ENCODE assay signal across 13 cellular contexts in genomic region chr1:113396585-113396984, GRCh38. TPM values are rescaled to one million over a fixed set of nuclear protein-coding genes. Genes with fewer than 3 reads are reported as not detected.
A peak's percentile ranks its signal among the peaks of the same experiment; 100 is the strongest.
DNase-seq lines count a peak whose midpoint lies in the region; ATAC-seq and TF ChIP-seq lines count a peak whose summit lies in the region.
"Had no signal": no experiment of that assay in that cellular context is flagged by ENCODE, and none has a peak within 500 bp of the region (broad histone marks: within the 10 kb centered on the region; RNA-seq: fewer than 3 reads in every experiment).

No MANE protein-coding gene starts in this region.

- ATAC-seq in GM18505 (IDR thresholded peaks at IDR 0.05; ENCODE audit: unreplicated experiment) (no peak), HG03196 (IDR thresholded peaks at IDR 0.05; ENCODE audit: unreplicated experiment) (no peak), heart right ventricle (no peak), HG02571 (IDR thresholded peaks at IDR 0.05; ENCODE audit: unreplicated experiment) (no peak)
- ATAC-seq: activated CD8-positive, alpha-beta T cell treated with anti-CD3 and anti-CD28 coated beads, Interleukin-2, amount 10 ng/mL, durations not matched to agents 7 days and 5 days; left ventricle myocardium superior had no signal

- no peak overlapping the region for H3K18ac ChIP-seq in mesendoderm (ENCODE audit: low read length)

- H3K4me3 ChIP-seq in BJ (ENCODE audit: low read depth, low read length) (no peak overlapping the region), brain microvascular endothelial cell (ENCODE audit: low read depth, low read length) (no peak overlapping the region), mesendoderm (ENCODE audit: low read length) (no peak overlapping the region), heart right ventricle (no peak overlapping the region)

- peaks cover 4% of the 10 kb centered on the region for H3K79me1 ChIP-seq in mesendoderm (ENCODE audit: low read length)

- no peak overlapping the region for H2BK15ac ChIP-seq in mesendoderm (replicated peaks; ENCODE audit: low read depth)

- H4K5ac ChIP-seq in mesendoderm (ENCODE audit: low read length), result no peak overlapping the region

- no peak overlapping the region for H2BK120ac ChIP-seq in mesendoderm (ENCODE audit: low read depth, low read length)

- in situ Hi-C loops in brain microvascular endothelial cell (cut with HindIII; ENCODE audit: low pct_ligation_motif_present, low sequenced_read_pairs), result no loop called here

- no peak overlapping the region for H3K23ac ChIP-seq in mesendoderm (ENCODE audit: low read length)

- no peak for TF ChIP-seq POLR2A in GM18505 (IDR thresholded peaks at IDR 0.05; ENCODE audit: borderline replicate concordance, extremely low read depth, insufficient read depth, insufficient read length)

- H3K27ac ChIP-seq in brain microvascular endothelial cell (no peak overlapping the region), mesendoderm (ENCODE audit: low read depth, low read length) (no peak overlapping the region), heart right ventricle (no peak overlapping the region)

- no peak overlapping the region for H3K56ac ChIP-seq in mesendoderm (ENCODE audit: low read length)

- POLR2A ChIA-PET in BJ (lab: Charles Lee), result interaction anchor here (0.5 to 0.6 kb wide), 2 partner anchors 12 to 167 kb away, joined by 3 to 4 read pairs; no protein-coding TSS in a partner anchor

- no peak overlapping the region for H3K9ac ChIP-seq in mesendoderm (ENCODE audit: low read length)

- H3K4me1 ChIP-seq in mesendoderm (ENCODE audit: control insufficient read depth, low read depth, low read length) (no peaks in the 10 kb centered on the region), heart right ventricle (peaks cover 0 to 49% (median 36%) of the 10 kb centered on the region in 9 donors)

- peaks cover 10% of the 10 kb centered on the region for H3K79me2 ChIP-seq in mesendoderm (ENCODE audit: control insufficient read depth, insufficient read depth, low read length)

- peak; percentile 4 for DNase-seq in BJ (ENCODE audit: low read depth)
- DNase-seq in M059J (ENCODE audit: low read depth), result peak; percentile 93
- DNase-seq in brain microvascular endothelial cell, result peak; percentile 36
- DNase-seq in mesendoderm, result peak; percentile 47
- DNase-seq in heart right ventricle, result no peak
- DNase-seq: activated CD8-positive, alpha-beta T cell treated with anti-CD3 and anti-CD28 coated beads, Interleukin-2, amount 10 ng/mL, durations not matched to agents 7 days and 5 days; activated naive CD8-positive, alpha-beta T cell treated with anti-CD3 and anti-CD28 coated beads, Interleukin-2, amount 10 ng/mL, durations not matched to agents 7 days and 5 days; CD8-positive, alpha-beta memory T cell; left ventricle myocardium superior; NCI-H526 had no signal

- no peaks in the 10 kb centered on the region for H3K27me3 ChIP-seq in BJ (ENCODE audit: control insufficient read depth, insufficient read depth, low read length)
- no peaks in the 10 kb centered on the region for H3K27me3 ChIP-seq in brain microvascular endothelial cell (replicated peaks)
- H3K27me3 ChIP-seq in mesendoderm (ENCODE audit: insufficient read depth, low read length, poor library complexity), result no peaks in the 10 kb centered on the region
- peaks cover 0 to 41% (median 0%) of the 10 kb centered on the region in 7 donors for H3K27me3 ChIP-seq in heart right ventricle

- WGBS in mesendoderm (ENCODE audit: extremely low coverage, insufficient coverage, low lambda C conversion rate), result no CpG with 5 or more reads among the region's 3 CpGs
- 92 to 96% methylated on average over 3 of the region's 3 CpGs for WGBS in heart right ventricle, 2 donors

- no peaks in the 10 kb centered on the region for H3K9me3 ChIP-seq in heart right ventricle

- H3K36me3 ChIP-seq in BJ (ENCODE audit: control insufficient read depth, insufficient read depth, low read length), result no peaks in the 10 kb centered on the region
- H3K36me3 ChIP-seq in brain microvascular endothelial cell (replicated peaks), result no peaks in the 10 kb centered on the region
- H3K36me3 ChIP-seq in mesendoderm (ENCODE audit: control insufficient read depth, insufficient read depth, low read length), result no peaks in the 10 kb centered on the region
- H3K36me3 ChIP-seq in heart right ventricle, result no peaks in the 10 kb centered on the region

- intact Hi-C loops in heart right ventricle (cut with DNase I), result loop anchor here in 4 of 10 donors (10.0 kb wide), 2 partner anchors 252 to 278 kb away; no protein-coding TSS in a partner anchor

- no peak overlapping the region for H2BK5ac ChIP-seq in mesendoderm (ENCODE audit: low read length)

- TF ChIP-seq CTCF in BJ (IDR thresholded peaks at IDR 0.05; ENCODE audit: insufficient read depth, low read depth, low read length) (no peak), brain microvascular endothelial cell (IDR thresholded peaks at IDR 0.05; ENCODE audit: low read depth, low read length, missing control alignments) (no peak), heart right ventricle (IDR thresholded peaks at IDR 0.05) (no peak)

- H2AK5ac ChIP-seq in mesendoderm (ENCODE audit: low read length), result no peak overlapping the region

- no peak overlapping the region for H3K4me2 ChIP-seq in mesendoderm (ENCODE audit: low read length)

- H4K8ac ChIP-seq in mesendoderm (ENCODE audit: low read depth, low read length), result no peak overlapping the region

- H3K4ac ChIP-seq in mesendoderm (ENCODE audit: low read depth, low read length), result no peak overlapping the region

- CTCF ChIA-PET in BJ (lab: Yijun Ruan, JAX), result interaction anchor here (0.6 to 0.7 kb wide), 2 partner anchors 144 to 228 kb away, joined by 3 read pairs; no protein-coding TSS in a partner anchor

RNA-seq across cellular contexts. Expression of gene MAGI3, which starts 6.3 kb away (rescaled TPM):
- polyA plus RNA-seq in BJ (2011; rRNA removed) (1.9 and 2.4 TPM in 2 replicates), heart right ventricle (1 to 10 TPM; 2.2 to 2.3 TPM)
- polyA minus RNA-seq in BJ (2011; rRNA and poly(A)+ RNA removed), result 3.6 and 6.1 TPM in 2 replicates
- 7.6 and 12.7 TPM in 2 replicates for total RNA-seq in M059J (2014; rRNA removed; shearing (Covaris generic))
- polyA plus RNA-seq in mesendoderm (2013, experiment 1 of 2), result 4.2 TPM
- 4.6 TPM for polyA plus RNA-seq in mesendoderm (2013, experiment 2 of 2)
- 1 to 10 TPM; 4.3 to 9.4 (median 8.2) TPM for total RNA-seq in heart right ventricle

Comparison
In these comparisons a context has a peak if more than half of its experiments do, and no peak if none do; other contexts are left out.
1. DNase-seq: peak in BJ (single experiment), M059J (single experiment), brain microvascular endothelial cell (single experiment) and mesendoderm (single experiment); none in heart right ventricle (0 of 2).